ENCODE assay signal across 27 cellular contexts in genomic region chr6:96491926-96492325, GRCh38. TPM values are rescaled to one million over a fixed set of nuclear protein-coding genes. Genes with fewer than 3 reads are reported as not detected.
DNase-seq lines count a peak whose midpoint lies in the region; ATAC-seq and TF ChIP-seq lines count a peak whose summit lies in the region.
"Had no signal": no experiment of that assay in that cellular context is flagged by ENCODE, and none has a peak within 500 bp of the region (broad histone marks: within the 10 kb centered on the region; RNA-seq: fewer than 3 reads in every experiment).

No MANE protein-coding gene starts in this region.

- H3K27ac ChIP-seq in PC-3 (ENCODE audit: low read length): peak overlapping the region; percentile 59; the same call in 1 of the 2 replicates
- H3K27ac ChIP-seq: 22Rv1; A549; BLaER1; BLaER1 treated with 17β-estradiol and CSF1 and Interleukin-3, amounts not matched to agents 10 nM and 100 nM; C4-2B had no signal

- POLR2A ChIA-PET in PC-3 (lab: Charles Lee; ENCODE audit: unreplicated experiment): no interaction called here

- no peak overlapping the region for H2AFZ ChIP-seq in PC-3 (ENCODE audit: low read length)

- H3K36me3 ChIP-seq in PC-3 (ENCODE audit: low read depth, low read length): no peaks in the 10 kb centered on the region
- H3K36me3 ChIP-seq: BE2C; BLaER1; BLaER1 treated with 17β-estradiol and CSF1 and Interleukin-3, amounts not matched to agents 10 nM and 100 nM had no signal

- H3K4me1 ChIP-seq in PC-3 (ENCODE audit: insufficient read depth, low read length): no peaks in the 10 kb centered on the region
- H3K4me1 ChIP-seq: A549; BE2C; BLaER1; BLaER1 treated with 17β-estradiol and CSF1 and Interleukin-3, amounts not matched to agents 10 nM and 100 nM; Caco-2 had no signal

- no TSS peak for BruUV-seq in PC-3 (replicated peaks; lab: Mats Ljungman, UMichigan)

- no peaks in the 10 kb centered on the region for H3F3A ChIP-seq in PC-3 (ENCODE audit: low read length, unreplicated experiment)

- TF ChIP-seq CTCF in PC-3 (conservative IDR thresholded peaks at IDR 0.05; ENCODE audit: low read depth, low read length): no peak

- H3K79me2 ChIP-seq in PC-3 (ENCODE audit: low read length): no peaks in the 10 kb centered on the region

- H3K9ac ChIP-seq in PC-3 (ENCODE audit: low read length): no peak overlapping the region
- H3K9ac ChIP-seq: BLaER1; BLaER1 treated with 17β-estradiol and CSF1 and Interleukin-3, amounts not matched to agents 10 nM and 100 nM had no signal

- H3K4me2 ChIP-seq in PC-3 (ENCODE audit: low read length): peak overlapping the region; percentile 57; the same call in 1 of the 2 replicates
- H3K4me2 ChIP-seq: A549; BLaER1; BLaER1 treated with 17β-estradiol and CSF1 and Interleukin-3, amounts not matched to agents 10 nM and 100 nM had no signal

- H3K9me3 ChIP-seq in PC-3 (ENCODE audit: low read length): no peaks in the 10 kb centered on the region
- H3K9me3 ChIP-seq: A549, BE2C, BLaER1, Caco-2 had no signal

- ATAC-seq in PC-3: peak; percentile 93
- ATAC-seq: A549; CD8-positive, alpha-beta T cell had no signal

- H4K20me1 ChIP-seq in PC-3 (ENCODE audit: low read length): no peaks in the 10 kb centered on the region
- H4K20me1 ChIP-seq: BLaER1; BLaER1 treated with 17β-estradiol and CSF1 and Interleukin-3, amounts not matched to agents 10 nM and 100 nM had no signal

- CTCF ChIA-PET in PC-3 (lab: Charles Lee): no interaction called here

- no peaks in the 10 kb centered on the region for H3K9me2 ChIP-seq in PC-3 (replicated peaks; ENCODE audit: low read length)

- intact Hi-C loops in PC-3 (cut with micrococcal nuclease): no loop called here

- no peak overlapping the region for H3K4me3 ChIP-seq in PC-3 (ENCODE audit: low read length)
- H3K4me3 ChIP-seq: A549; BLaER1; BLaER1 treated with 17β-estradiol and CSF1 and Interleukin-3, amounts not matched to agents 10 nM and 100 nM had no signal

- H3K27me3 ChIP-seq in PC-3 (ENCODE audit: low read length): no peaks in the 10 kb centered on the region
- H3K27me3 ChIP-seq: BE2C; BLaER1; BLaER1 treated with 17β-estradiol and CSF1 and Interleukin-3, amounts not matched to agents 10 nM and 100 nM had no signal

- DNase-seq in PC-3: peak; percentile 38
- no peak for DNase-seq in HT-29 (ENCODE audit: low spot score)
- DNase-seq: 8988T; ACHN; AML-193; BE2C; C1 segment of cervical spinal cord; Caco-2; Calu3; CD4-positive, alpha-beta memory T cell; CD4-positive, alpha-beta T cell; CD4-positive, CD25-positive, alpha-beta regulatory T cell; CD8-positive, alpha-beta memory T cell; CD8-positive, alpha-beta T cell; COR-L47; DMS 273 treated with DMSO at 0.1 percent for 48 hours; DMS153; DMS53; DMS79; DMS79 treated with DMSO at 0.1 percent for 48 hours; DND-41; EL had no signal

RNA-seq across cellular contexts. Expression of gene UFL1, which starts 29.7 kb away (rescaled TPM):
- total RNA-seq in PC-3 (2014; rRNA removed): 10.4 and 10.9 TPM in 2 replicates
- 4.3 and 5.0 TPM in 2 replicates for total RNA-seq in HT-29 (2014; rRNA removed; shearing (Covaris generic))
